ENCODE assay signal across 8 cellular contexts in genomic region chr14:89504602-89505320, GRCh38.
DNase-seq lines count a peak whose midpoint lies in the region; ATAC-seq and TF ChIP-seq lines count a peak whose summit lies in the region.

No MANE protein-coding gene starts in this region.

- peaks cover 7% of the 10 kb centered on the region for H3K36me3 Mint-ChIP-seq in activated CD4-positive, alpha-beta T cell treated with anti-CD3 and anti-CD28 coated beads, Interleukin-2, amount 10 ng/mL, durations not matched to agents 24 days and 14 days (ENCODE audit: low read depth)

- DNase-seq in activated CD4-positive, alpha-beta T cell treated with anti-CD3 and anti-CD28 coated beads, Interleukin-2, amount 10 ng/mL, durations not matched to agents 24 days and 14 days = peak; percentile 69
- no peak for DNase-seq in activated CD4-positive, alpha-beta T cell treated with anti-CD3 and anti-CD28 coated beads for 1 hour
- DNase-seq in SJSA1 (ENCODE audit: low read depth in 1 of 2, low spot score in 2 of 2) = peak in 1 of 2 experiments; percentile 18
- peak; percentile 70 for DNase-seq in hepatic stellate cell (ENCODE audit: low spot score)
- DNase-seq in esophagus muscularis mucosa (ENCODE audit: extremely low spot score) = no peak
- DNase-seq in effector CD8-positive, alpha-beta T cell (lab: John Stamatoyannopoulos, UW) = no peak

- no peak for TF ChIP-seq POLR2A in esophagus muscularis mucosa (IDR thresholded peaks at IDR 0.05; ENCODE audit: low read depth)

- H3K27me3 ChIP-seq in SJSA1 (replicated peaks) (no peaks in the 10 kb centered on the region), esophagus muscularis mucosa (no peaks in the 10 kb centered on the region)

- H3K9me3 ChIP-seq in SJSA1 (replicated peaks) = no peaks in the 10 kb centered on the region
- H3K9me3 ChIP-seq in esophagus muscularis mucosa = no peaks in the 10 kb centered on the region

- TF ChIP-seq EP300 in esophagus muscularis mucosa (IDR thresholded peaks at IDR 0.05) = no peak

- intact Hi-C loops in activated CD4-positive, alpha-beta T cell treated with anti-CD3 and anti-CD28 coated beads, Interleukin-2, amount 10 ng/mL, durations not matched to agents 24 days and 14 days (cut with micrococcal nuclease) = loop anchor here (5.0 kb wide), 1 partner anchor 263 kb away; no protein-coding TSS in a partner anchor
- intact Hi-C loops in esophagus muscularis mucosa (cut with DNase I) = no loop called here

- H3K27ac Mint-ChIP-seq in activated CD4-positive, alpha-beta T cell treated with anti-CD3 and anti-CD28 coated beads, Interleukin-2, amount 10 ng/mL, durations not matched to agents 24 days and 14 days = peak overlapping the region; percentile 16

- H3K36me3 ChIP-seq in SJSA1 = no peaks in the 10 kb centered on the region
- H3K36me3 ChIP-seq in esophagus muscularis mucosa = peaks cover 0 to 4% (median 0%) of the 10 kb centered on the region in 4 donors

- peaks cover 45% of the 10 kb centered on the region for H3K4me1 ChIP-seq in SJSA1 (replicated peaks)
- peaks cover 4 to 29% (median 18%) of the 10 kb centered on the region in 4 donors for H3K4me1 ChIP-seq in esophagus muscularis mucosa

- H3K27ac ChIP-seq in SJSA1 (0 out of 2 replicates have a peak overlapping the region, but pooled peaks have one; percentile 5), esophagus muscularis mucosa (replicated peaks in 1 of 4) (no peak overlapping the region)

- no peaks in the 10 kb centered on the region for H3K27me3 Mint-ChIP-seq in activated CD4-positive, alpha-beta T cell treated with anti-CD3 and anti-CD28 coated beads, Interleukin-2, amount 10 ng/mL, durations not matched to agents 24 days and 14 days

- H3K4me3 Mint-ChIP-seq in activated CD4-positive, alpha-beta T cell treated with anti-CD3 and anti-CD28 coated beads, Interleukin-2, amount 10 ng/mL, durations not matched to agents 24 days and 14 days = no peak overlapping the region

- WGBS in esophagus muscularis mucosa = 68% methylated on average over 4 of the region's 6 CpGs

- H3K9me3 Mint-ChIP-seq in activated CD4-positive, alpha-beta T cell treated with anti-CD3 and anti-CD28 coated beads, Interleukin-2, amount 10 ng/mL, durations not matched to agents 24 days and 14 days = no peaks in the 10 kb centered on the region

- peaks cover 42% of the 10 kb centered on the region for H3K4me1 Mint-ChIP-seq in activated CD4-positive, alpha-beta T cell treated with anti-CD3 and anti-CD28 coated beads, Interleukin-2, amount 10 ng/mL, durations not matched to agents 24 days and 14 days

- no peak for TF ChIP-seq CTCF in esophagus muscularis mucosa (IDR thresholded peaks at IDR 0.05)

- peak; percentile 56 for ATAC-seq in HG02763 (IDR thresholded peaks at IDR 0.05; ENCODE audit: unreplicated experiment)
- no peak for ATAC-seq in HG03045 (IDR thresholded peaks at IDR 0.05; ENCODE audit: unreplicated experiment)

- no peak overlapping the region for H3K4me3 ChIP-seq in SJSA1
- no peak overlapping the region for H3K4me3 ChIP-seq in esophagus muscularis mucosa

Comparison
In these comparisons a context has a peak if more than half of its experiments do, and no peak if none do; other contexts are left out.
1. DNase-seq: peak in activated CD4-positive, alpha-beta T cell treated with anti-CD3 and anti-CD28 coated beads, Interleukin-2, amount 10 ng/mL, durations not matched to agents 24 days and 14 days (single experiment) and hepatic stellate cell (single experiment); none in activated CD4-positive, alpha-beta T cell treated with anti-CD3 and anti-CD28 coated beads for 1 hour (single experiment), esophagus muscularis mucosa (single experiment) and effector CD8-positive, alpha-beta T cell (single experiment).